ENCODE assay signal across 13 cellular contexts in the genomic region with DNA sequence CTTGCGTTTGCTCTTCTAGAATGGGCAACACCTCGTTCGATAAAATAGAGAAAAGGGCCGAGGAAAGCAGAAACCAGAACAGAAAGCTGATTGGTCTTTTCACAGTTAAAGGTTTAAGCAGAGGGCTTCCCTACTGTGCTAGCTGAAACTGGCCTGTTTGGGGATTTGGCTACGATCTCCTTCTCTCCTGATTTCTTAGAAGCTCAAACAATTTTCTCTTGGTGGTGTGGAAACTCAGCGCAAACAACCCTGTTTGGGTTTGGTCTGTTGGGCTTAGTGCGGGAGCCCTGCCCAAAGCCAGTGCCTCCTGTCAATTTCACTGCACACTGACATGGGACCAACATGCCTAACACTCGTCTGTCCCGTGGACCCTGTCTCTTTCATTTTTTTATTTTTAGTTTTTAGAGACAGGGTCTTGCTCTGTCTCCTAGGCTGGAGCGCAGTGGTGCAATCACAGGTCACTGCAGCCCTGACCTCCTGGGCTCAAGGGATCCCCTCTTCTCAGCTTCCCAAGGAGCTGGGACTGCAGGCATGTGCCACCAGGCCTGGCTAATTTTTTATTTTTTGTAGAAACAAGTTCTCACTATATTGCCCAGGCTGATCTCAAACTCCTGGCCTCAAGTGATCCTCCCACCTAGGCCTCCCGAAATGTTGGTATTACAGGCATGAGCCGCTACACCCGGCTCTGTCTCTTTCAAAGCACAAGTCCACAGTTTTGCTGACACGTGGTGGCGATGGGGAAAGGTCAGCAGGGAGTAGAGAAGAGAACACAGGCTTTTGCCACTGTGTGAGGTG. TPM values are rescaled to one million over a fixed set of nuclear protein-coding genes. Genes with fewer than 3 reads are reported as not detected.
DNase-seq lines count a peak whose midpoint lies in the region; TF ChIP-seq lines count a peak whose summit lies in the region.
"Had no signal": no experiment of that assay in that cellular context is flagged by ENCODE, and none has a peak within 500 bp of the region (broad histone marks: within the 10 kb centered on the region; RNA-seq: fewer than 3 reads in every experiment).

No MANE protein-coding gene starts in this region.

- peaks cover 11% of the 10 kb centered on the region; the same call in 1 of the 2 replicates for H3F3A ChIP-seq in PC-9 (ENCODE audit: insufficient read depth, low read depth)

- 49 to 72% methylated on average over 8 to 15 of the region's 15 CpGs for WGBS in transverse colon (ENCODE audit: low coverage in 1 of 2), 2 donors

- H3K27me3 ChIP-seq in PC-9 (ENCODE audit: insufficient read depth, low read depth) (no peaks in the 10 kb centered on the region), transverse colon (no peaks in the 10 kb centered on the region), H7 (ENCODE audit: control insufficient read depth, insufficient read depth, low read length) (no peaks in the 10 kb centered on the region)

- H3K9me3 ChIP-seq in PC-9 (ENCODE audit: insufficient read depth, low read depth) (no peaks in the 10 kb centered on the region), transverse colon (no peaks in the 10 kb centered on the region)

- H3K9me3 Mint-ChIP-seq in nephron progenitor cell = no peaks in the 10 kb centered on the region
- H3K9me3 Mint-ChIP-seq: activated CD4-positive, alpha-beta memory T cell treated with anti-CD3 and anti-CD28 coated beads for 36 hours; activated naive CD4-positive, alpha-beta T cell treated with anti-CD3 and anti-CD28 coated beads for 36 hours; naive thymus-derived CD4-positive, alpha-beta T cell had no signal

- H3K4me1 ChIP-seq in PC-9 (replicated peaks; ENCODE audit: insufficient read depth) (peaks cover 26% of the 10 kb centered on the region), transverse colon (peaks cover 13 to 22% (median 15%) of the 10 kb centered on the region in 4 donors)

- H4K20me1 ChIP-seq in PC-9 (ENCODE audit: insufficient read depth) = no peaks in the 10 kb centered on the region

- H3K27ac ChIP-seq in PC-9 = peak overlapping the region; percentile 71
- H3K27ac ChIP-seq in epithelial cell of prostate = peak overlapping the region; percentile 55
- H3K27ac ChIP-seq in transverse colon = peak overlapping the region; percentile 71 to 83 (median 76)

- no peak overlapping the region for H2AFZ ChIP-seq in PC-9

- DNase-seq in PC-9 = no peak
- DNase-seq in epithelial cell of prostate (ENCODE audit: low read depth, low spot score) = no peak
- DNase-seq in nephron progenitor cell = no peak
- no peak for DNase-seq in transverse colon
- DNase-seq in activated T-cell treated with anti-CD3 and anti-CD28 coated beads for 4 hours = no peak
- no peak for DNase-seq in H7
- DNase-seq in NCI-H748 treated with DMSO at 0.1 percent for 48 hours (lab: John Stamatoyannopoulos, UW) = no peak
- no peak for DNase-seq in NCI-H524 treated with DMSO at 0.1 percent for 48 hours (lab: John Stamatoyannopoulos, UW)
- DNase-seq: activated CD4-positive, alpha-beta memory T cell treated with anti-CD3 and anti-CD28 coated beads for 36 hours; activated naive CD4-positive, alpha-beta T cell treated with anti-CD3 and anti-CD28 coated beads for 36 hours; naive thymus-derived CD4-positive, alpha-beta T cell; stimulated activated CD4-positive, alpha-beta T cell treated with anti-CD3 and anti-CD28 coated beads, Interleukin-2, amount 100 ng/mL, for 48 hours; T-helper 2 cell had no signal

- H3K4me3 ChIP-seq in PC-9 = peak overlapping the region; percentile 22; the same call in 1 of the 2 replicates
- no peak overlapping the region for H3K4me3 ChIP-seq in transverse colon
- no peak overlapping the region for H3K4me3 ChIP-seq in H7 (ENCODE audit: insufficient read depth, low read depth, low read length)

- no peak for TF ChIP-seq POLR2A in transverse colon (IDR thresholded peaks at IDR 0.05)

- peaks cover 43% of the 10 kb centered on the region for H3K4me1 Mint-ChIP-seq in nephron progenitor cell

- intact Hi-C loops in PC-9 (cut with micrococcal nuclease; ENCODE audit: unreplicated experiment) (loop anchor here (10.0 kb wide), 1 partner anchor 97 kb away; no protein-coding TSS in a partner anchor), transverse colon (cut with DNase I; ENCODE audit: low total_unique reads) (loop anchor here (5.0 kb wide), 1 partner anchor 1006 kb away; no protein-coding TSS in a partner anchor)

- TF ChIP-seq CTCF in PC-9 (conservative IDR thresholded peaks at IDR 0.05) = no peak
- no peak for TF ChIP-seq CTCF in nephron progenitor cell (IDR thresholded peaks at IDR 0.05)
- no peak for TF ChIP-seq CTCF in transverse colon (IDR thresholded peaks at IDR 0.05)

- no peaks in the 10 kb centered on the region for H3K9me2 ChIP-seq in PC-9 (ENCODE audit: insufficient read depth)

- no TSS peak for BruUV-seq in PC-9 (replicated peaks; lab: Mats Ljungman, UMichigan)

- H3K36me3 ChIP-seq in PC-9 (ENCODE audit: low read depth) (no peaks in the 10 kb centered on the region), transverse colon (no peaks in the 10 kb centered on the region), H7 (replicated peaks; ENCODE audit: control insufficient read depth, insufficient read depth, low read length) (no peaks in the 10 kb centered on the region)

- H3K4me3 Mint-ChIP-seq in nephron progenitor cell = no peak overlapping the region
- H3K4me3 Mint-ChIP-seq: activated CD4-positive, alpha-beta memory T cell treated with anti-CD3 and anti-CD28 coated beads for 36 hours; activated naive CD4-positive, alpha-beta T cell treated with anti-CD3 and anti-CD28 coated beads for 36 hours; naive thymus-derived CD4-positive, alpha-beta T cell had no signal

- peaks cover 5% of the 10 kb centered on the region for H3K27me3 Mint-ChIP-seq in nephron progenitor cell (ENCODE audit: low read depth, poor library complexity)

- POLR2A ChIA-PET in PC-9 (lab: Charles Lee; ENCODE audit: unreplicated experiment) = no interaction called here

- in situ Hi-C loops in transverse colon (cut with MboI; ENCODE audit: low pct_ligation_motif_present in 1 of 4, low pct_unique_long_range_greater_than_20kb in 1 of 4, low sequenced_read_pairs in 3 of 4) = no loop called here

- no peak for TF ChIP-seq EP300 in transverse colon (IDR thresholded peaks at IDR 0.05; ENCODE audit: low read depth)

- peak overlapping the region; percentile 87 for H3K27ac Mint-ChIP-seq in nephron progenitor cell
- H3K27ac Mint-ChIP-seq: activated CD4-positive, alpha-beta memory T cell treated with anti-CD3 and anti-CD28 coated beads for 36 hours; activated naive CD4-positive, alpha-beta T cell treated with anti-CD3 and anti-CD28 coated beads for 36 hours; naive thymus-derived CD4-positive, alpha-beta T cell had no signal

- CTCF ChIA-PET in PC-9 (lab: Charles Lee) = no interaction called here

- H3K4me2 ChIP-seq in PC-9 = peak overlapping the region; percentile 72

- no peaks in the 10 kb centered on the region; the same call in 1 of the 2 replicates for H3K79me2 ChIP-seq in PC-9 (ENCODE audit: low read depth)

- H3K36me3 Mint-ChIP-seq in nephron progenitor cell (ENCODE audit: low read depth) = no peaks in the 10 kb centered on the region
- H3K36me3 Mint-ChIP-seq: activated CD4-positive, alpha-beta memory T cell treated with anti-CD3 and anti-CD28 coated beads for 36 hours had no signal

RNA-seq across cellular contexts. Expression of a gene that starts 16.5 kb away (rescaled TPM):
- total RNA-seq in PC-9 (2021) (21.0 and 21.9 TPM in 2 replicates), transverse colon (10 to 100 TPM in 3 of 4 donors, 1 to 10 TPM in 1; 9.7 to 36.8 (median 27.6) TPM)
- 129 and 219 TPM in 2 replicates for total RNA-seq in H7 (2014; rRNA removed; shearing (Covaris generic))
